Comparison of ENCODE assay signal across 24 cellular contexts in the genomic region with DNA sequence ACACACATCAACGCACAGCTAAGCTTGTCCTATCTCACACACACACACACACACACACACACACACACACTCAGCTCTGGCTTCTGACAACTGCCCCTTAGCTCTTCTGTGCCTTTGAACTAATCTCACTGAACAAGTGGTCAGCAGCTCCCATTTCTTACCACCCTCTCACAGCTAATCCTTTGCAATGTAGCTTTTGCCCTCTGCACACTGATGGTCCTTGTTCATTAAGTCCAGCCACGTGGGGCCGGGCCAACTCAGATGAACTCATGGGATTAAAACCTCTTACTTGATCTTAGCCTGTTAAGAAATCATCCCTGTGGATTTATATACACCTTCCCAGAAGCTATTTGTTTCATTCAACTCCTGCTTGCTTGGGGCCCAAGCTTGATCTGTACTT. TPM values are rescaled to one million over a fixed set of nuclear protein-coding genes. Genes with fewer than 3 reads are reported as not detected.
"Had no signal": no experiment of that assay in that cellular context is flagged by ENCODE, and none has a peak within 500 bp of the region (broad histone marks: within the 10 kb centered on the region; RNA-seq: fewer than 3 reads in every experiment).

No MANE protein-coding gene starts in this region.

- H3K27ac ChIP-seq: brain microvascular endothelial cell, foreskin keratinocyte, left lung, sigmoid colon, thoracic aorta, upper lobe of left lung, VCaP had no signal

- H3K9me3 Mint-ChIP-seq: activated naive CD4-positive, alpha-beta T cell treated with anti-CD3 and anti-CD28 coated beads, Interleukin-2, amount 50 U/mL, for 72 hours; natural killer cell treated with Interleukin-12 subunit alpha and Interleukin-12 subunit beta and Interleukin-15 and Interleukin-18, amount 100 ng/mL, for 72 hours had no signal

- H3K4me3 ChIP-seq: left lung, sigmoid colon, thoracic aorta, upper lobe of left lung had no signal

- H3K27me3 ChIP-seq: sigmoid colon, upper lobe of left lung had no signal

- H3K4me1 ChIP-seq: foreskin keratinocyte, sigmoid colon, upper lobe of left lung had no signal

- H3K4me3 Mint-ChIP-seq: natural killer cell treated with Interleukin-12 subunit alpha and Interleukin-12 subunit beta and Interleukin-15 and Interleukin-18, amount 100 ng/mL, for 72 hours had no signal

- H3K9me3 ChIP-seq: left lung, sigmoid colon, thoracic aorta, upper lobe of left lung had no signal

- ATAC-seq: activated naive CD4-positive, alpha-beta T cell treated with anti-CD3 and anti-CD28 coated beads, Interleukin-2, amount 50 U/mL, for 72 hours; foreskin keratinocyte; left lung had no signal

- H3K36me3 ChIP-seq: brain microvascular endothelial cell, left lung, sigmoid colon, thoracic aorta, upper lobe of left lung had no signal

- H3K27ac Mint-ChIP-seq: activated naive CD4-positive, alpha-beta T cell treated with anti-CD3 and anti-CD28 coated beads, Interleukin-2, amount 50 U/mL, for 72 hours; natural killer cell treated with Interleukin-12 subunit alpha and Interleukin-12 subunit beta and Interleukin-15 and Interleukin-18, amount 100 ng/mL, for 72 hours had no signal

- DNase-seq: activated CD4-positive, alpha-beta T cell treated with anti-CD3 and anti-CD28 coated beads, Interleukin-2, amount 50 U/mL, for 1 hour; activated CD4-positive, CD25-positive, alpha-beta regulatory T cell treated with anti-CD3 and anti-CD28 coated beads, Interleukin-2, amount 50 U/mL, for 72 hours; activated T-cell treated with anti-CD3 and anti-CD28 coated beads, Interleukin-2, amount 50 U/mL, for 1 hour; aorta; brain microvascular endothelial cell; dermis blood vessel endothelial cell; effector CD8-positive, alpha-beta T cell; erythroblast; foreskin keratinocyte; kidney glomerular epithelial cell; left lung; nucleus accumbens; sigmoid colon; stimulated activated CD4-positive, alpha-beta T cell treated with anti-CD3 and anti-CD28 coated beads, Interleukin-2, amount 100 ng/mL, for 48 hours; stimulated activated CD8-positive, alpha-beta memory T cell treated with anti-CD3 and anti-CD28 coated beads, Interleukin-4, amount 100 ng/mL, for 48 hours; stimulated activated naive CD4-positive, alpha-beta T cell had no signal

- H3K36me3 Mint-ChIP-seq: activated naive CD4-positive, alpha-beta T cell treated with anti-CD3 and anti-CD28 coated beads, Interleukin-2, amount 50 U/mL, for 72 hours; natural killer cell treated with Interleukin-12 subunit alpha and Interleukin-12 subunit beta and Interleukin-15 and Interleukin-18, amount 100 ng/mL, for 72 hours had no signal

RNA-seq across cellular contexts. Expression of gene DPYSL5, which starts 36.6 kb away (rescaled TPM):
- total RNA-seq: activated naive CD4-positive, alpha-beta T cell treated with anti-CD3 and anti-CD28 coated beads, Interleukin-2, amount 50 U/mL, for 72 hours; aorta; dermis blood vessel endothelial cell; foreskin keratinocyte; glomerular endothelial cell; left lung; lung microvascular endothelial cell; natural killer cell treated with Interleukin-12 subunit alpha and Interleukin-12 subunit beta and Interleukin-15 and Interleukin-18, amount 100 ng/mL, for 72 hours; T-helper 2 cell treated with Interferon-gamma antibody and Interleukin-4, amounts not matched to agents 100 ng/mL and 5 ng/mL, for 36 hours; thoracic aorta; upper lobe of left lung had no signal
- polyA plus RNA-seq: aorta, foreskin keratinocyte had no signal
